Comparison of ENCODE assay signal across 35 cellular contexts in genomic region chr1:117037802-117038201, GRCh38. TPM values are rescaled to one million over a fixed set of nuclear protein-coding genes. Genes with fewer than 3 reads are reported as not detected.
"Had no signal": no experiment of that assay in that cellular context is flagged by ENCODE, and none has a peak within 500 bp of the region (broad histone marks: within the 10 kb centered on the region; RNA-seq: fewer than 3 reads in every experiment).

No MANE protein-coding gene starts in this region.

- H3K4me2 ChIP-seq: PC-9 had no signal

- H3K36me3 ChIP-seq: MG63, SJCRH30 had no signal

- ATAC-seq: K562, Panc1, Right ventricle myocardium inferior had no signal

- H3K4me1 ChIP-seq: SJCRH30 had no signal

- H3K4me3 ChIP-seq: K562, MG63, PC-9, SJCRH30, SK-N-MC had no signal

- DNase-seq: KG1, NCI-H1048, NCI-H1092 treated with DMSO at 0.1 percent for 48 hours, NCI-H1105 treated with DMSO at 0.1 percent for 48 hours, NCI-H1417, NCI-H1436, NCI-H146, NCI-H1694, NCI-H187, NCI-H1930, NCI-H2029 treated with DMSO at 0.1 percent for 48 hours, NCI-H2081 treated with DMSO at 0.1 percent for 48 hours, NCI-H2107, NCI-H2171 treated with DMSO at 0.1 percent for 48 hours, NCI-H2227 treated with DMSO at 0.1 percent for 48 hours, NCI-H345, NCI-H446, NCI-H510A, NCI-H524, NCI-H526, NCI-H69, NCI-H748 treated with DMSO at 0.1 percent for 48 hours, NCI-H82, PC-9, SHP77, SIG-M5, SJCRH30 had no signal

- H3K9me3 ChIP-seq: MG63, SJCRH30 had no signal

- H3K27ac ChIP-seq: PC-9, RWPE1, SJCRH30, SK-N-MC had no signal

- H2AFZ ChIP-seq: PC-9 had no signal

- H3K27me3 ChIP-seq: MG63, SJCRH30 had no signal

RNA-seq across cellular contexts. Expression of gene CD101, which starts 36.2 kb away (rescaled TPM):
- total RNA-seq: OCI-LY7, SK-MEL-5 had no signal
